1 cellular context compared by ENCODE assay signal in the genomic region with DNA sequence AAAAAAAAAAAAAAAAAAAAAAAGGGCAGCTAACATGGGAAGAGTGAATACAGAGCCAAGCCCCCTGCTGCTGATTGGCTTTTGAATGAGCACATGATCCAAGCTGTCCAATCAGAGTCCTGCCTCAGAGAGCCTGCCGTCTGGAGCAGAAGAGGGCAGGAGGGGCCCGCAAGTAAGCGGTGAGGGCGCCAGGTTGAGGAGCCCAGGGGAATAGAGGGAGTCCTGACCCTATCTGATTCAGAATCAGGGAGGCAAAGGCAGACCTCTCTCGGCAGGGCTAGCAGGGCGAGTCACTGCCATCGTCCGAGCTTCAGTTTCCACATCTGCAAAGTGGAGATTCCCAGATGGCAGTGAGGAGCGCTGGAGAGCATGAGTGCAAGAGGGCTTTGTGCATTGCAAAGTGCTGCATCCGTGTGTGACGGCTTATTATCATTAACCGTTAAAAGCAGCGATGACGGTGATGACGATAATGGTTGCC.
TF ChIP-seq lines count a peak whose summit lies in the region.

No MANE protein-coding gene starts in this region.

TF ChIP-seq in SK-N-SH, 30 proteins besides CTCF, POLR2A, EP300 and RAD21 (continued from another document):
- TF ChIP-seq, protein P1, sequence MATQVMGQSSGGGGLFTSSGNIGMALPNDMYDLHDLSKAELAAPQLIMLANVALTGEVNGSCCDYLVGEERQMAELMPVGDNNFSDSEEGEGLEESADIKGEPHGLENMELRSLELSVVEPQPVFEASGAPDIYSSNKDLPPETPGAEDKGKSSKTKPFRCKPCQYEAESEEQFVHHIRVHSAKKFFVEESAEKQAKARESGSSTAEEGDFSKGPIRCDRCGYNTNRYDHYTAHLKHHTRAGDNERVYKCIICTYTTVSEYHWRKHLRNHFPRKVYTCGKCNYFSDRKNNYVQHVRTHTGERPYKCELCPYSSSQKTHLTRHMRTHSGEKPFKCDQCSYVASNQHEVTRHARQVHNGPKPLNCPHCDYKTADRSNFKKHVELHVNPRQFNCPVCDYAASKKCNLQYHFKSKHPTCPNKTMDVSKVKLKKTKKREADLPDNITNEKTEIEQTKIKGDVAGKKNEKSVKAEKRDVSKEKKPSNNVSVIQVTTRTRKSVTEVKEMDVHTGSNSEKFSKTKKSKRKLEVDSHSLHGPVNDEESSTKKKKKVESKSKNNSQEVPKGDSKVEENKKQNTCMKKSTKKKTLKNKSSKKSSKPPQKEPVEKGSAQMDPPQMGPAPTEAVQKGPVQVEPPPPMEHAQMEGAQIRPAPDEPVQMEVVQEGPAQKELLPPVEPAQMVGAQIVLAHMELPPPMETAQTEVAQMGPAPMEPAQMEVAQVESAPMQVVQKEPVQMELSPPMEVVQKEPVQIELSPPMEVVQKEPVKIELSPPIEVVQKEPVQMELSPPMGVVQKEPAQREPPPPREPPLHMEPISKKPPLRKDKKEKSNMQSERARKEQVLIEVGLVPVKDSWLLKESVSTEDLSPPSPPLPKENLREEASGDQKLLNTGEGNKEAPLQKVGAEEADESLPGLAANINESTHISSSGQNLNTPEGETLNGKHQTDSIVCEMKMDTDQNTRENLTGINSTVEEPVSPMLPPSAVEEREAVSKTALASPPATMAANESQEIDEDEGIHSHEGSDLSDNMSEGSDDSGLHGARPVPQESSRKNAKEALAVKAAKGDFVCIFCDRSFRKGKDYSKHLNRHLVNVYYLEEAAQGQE (IDR thresholded peaks at IDR 0.05; ENCODE audit: low read depth, low read length) = no peak
TF ChIP-seq in SK-N-SH: peak in this region for 2.
